ENCODE assay signal across 8 cellular contexts in the genomic region with DNA sequence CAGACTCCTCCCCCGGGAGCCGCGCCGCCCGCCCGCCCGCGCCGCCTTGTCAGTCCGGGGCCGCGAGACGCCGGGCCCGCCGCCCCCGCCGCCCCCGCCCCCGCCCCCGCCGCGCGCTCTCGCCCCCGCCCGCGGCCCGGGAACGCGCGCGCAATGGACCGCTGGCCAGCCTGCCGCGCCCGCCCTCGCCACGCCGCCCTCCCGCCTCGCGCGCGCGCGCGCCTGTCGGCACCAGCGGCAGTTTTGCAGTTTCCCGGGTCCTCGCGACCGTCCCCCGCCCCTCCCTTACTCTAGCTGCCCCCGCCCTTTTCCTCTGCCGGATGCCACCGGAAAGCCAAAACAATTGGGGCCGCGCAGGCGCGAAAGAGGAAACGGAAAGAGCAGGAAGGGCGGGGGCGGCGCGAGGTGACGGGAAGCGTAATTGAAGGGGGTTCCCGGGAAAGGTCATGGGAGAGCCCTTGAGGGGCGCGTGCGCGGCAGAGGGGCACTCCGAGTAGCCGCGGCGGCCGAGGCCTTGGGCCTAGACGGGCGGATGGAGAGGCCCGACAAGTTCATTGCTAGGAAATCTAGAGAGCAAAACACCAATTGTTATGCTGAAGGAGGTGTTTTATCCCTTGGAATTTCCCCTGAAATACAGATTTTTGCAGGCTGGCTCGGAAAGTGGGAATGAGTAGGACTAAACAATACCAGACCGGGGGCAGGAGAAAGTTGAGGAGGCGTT. TPM values are rescaled to one million over a fixed set of nuclear protein-coding genes. Genes with fewer than 3 reads are reported as not detected.
A peak's percentile ranks its signal among the peaks of the same experiment; 100 is the strongest.
DNase-seq lines count a peak whose midpoint lies in the region; ATAC-seq, FAIRE-seq and TF ChIP-seq lines count a peak whose summit lies in the region.

No MANE protein-coding gene starts in this region.

- H3K36me3 ChIP-seq in keratinocyte (ENCODE audit: control insufficient read depth in 2 of 2, extremely low read depth in 1 of 2, insufficient read depth in 2 of 2, low read length in 2 of 2) = no peaks in the 10 kb centered on the region

- no peak for FAIRE-seq in keratinocyte (lab: Jason Lieb, UNC)

- peak overlapping the region; percentile 51 to 86 (median 81) for H3K4me3 ChIP-seq in keratinocyte (ENCODE audit: control insufficient read depth in 2 of 3, extremely low read depth in 1 of 3, insufficient read depth in 2 of 3, low read depth in 1 of 3, low read length in 3 of 3)

- H3K27me3 ChIP-seq in keratinocyte (ENCODE audit: control insufficient read depth, extremely low read depth, insufficient read depth, low read length) = no peaks in the 10 kb centered on the region

- no peaks in the 10 kb centered on the region for H4K20me1 ChIP-seq in keratinocyte (ENCODE audit: control insufficient read depth, extremely low read depth, insufficient read depth, low read length)

- H3K9me1 ChIP-seq in keratinocyte (ENCODE audit: control insufficient read depth, extremely low read depth, insufficient read depth, low read length) = no peaks in the 10 kb centered on the region

- H2AFZ ChIP-seq in keratinocyte (ENCODE audit: control insufficient read depth, low read length) = peak overlapping the region; percentile 86

- H3K9ac ChIP-seq in keratinocyte (ENCODE audit: control insufficient read depth, extremely low read depth, insufficient read depth, low read length) = peak overlapping the region; percentile 97

- H3K9me3 Mint-ChIP-seq in central memory CD8-positive, alpha-beta T cell = no peaks in the 10 kb centered on the region

- no peaks in the 10 kb centered on the region for H3K9me3 ChIP-seq in keratinocyte (ENCODE audit: control insufficient read depth, low read depth, low read length)

- no peaks in the 10 kb centered on the region for H3K27me3 Mint-ChIP-seq in central memory CD8-positive, alpha-beta T cell

- dilution Hi-C loops in keratinocyte (cut with MboI; ENCODE audit: extremely low pct_ligation_motif_present, low sequenced_read_pairs) = no loop called here

- DNase-seq in AG09319 (ENCODE audit: extremely low read depth, low read depth) = peak; percentile 88
- peak; percentile 97 for DNase-seq in NCI-H345 (lab: John Stamatoyannopoulos, UW)
- DNase-seq in activated CD4-positive, CD25-positive, alpha-beta regulatory T cell treated with anti-CD3 and anti-CD28 coated beads, Interleukin-2, amount 50 U/mL, for 16 hours (ENCODE audit: low read depth, low spot score) = peak; percentile 95
- peak; percentile 92 to 96 for DNase-seq in central memory CD8-positive, alpha-beta T cell (ENCODE audit: low spot score in 2 of 2)
- DNase-seq in keratinocyte (ENCODE audit: low read depth, low spot score) = peak; percentile 69
- DNase-seq in stimulated activated CD4-positive, alpha-beta T cell treated with anti-CD3 and anti-CD28 coated beads, Interleukin-15, amount 100 ng/mL, for 1 hour (ENCODE audit: low read depth in 1 of 2, low spot score in 1 of 2) = peak; percentile 92 to 97

- peak overlapping the region; percentile 98 for H3K4me2 ChIP-seq in keratinocyte (ENCODE audit: control insufficient read depth, extremely low read depth, insufficient read depth, low read depth, low read length)

- H3K4me1 ChIP-seq in keratinocyte (ENCODE audit: control insufficient read depth, extremely low read depth, insufficient read depth, low read length) = peaks cover 26% of the 10 kb centered on the region

- peak overlapping the region; percentile 97 for H3K27ac Mint-ChIP-seq in central memory CD8-positive, alpha-beta T cell (ENCODE audit: low read depth)

- TF ChIP-seq CTCF in AG09319 (IDR thresholded peaks at IDR 0.05; ENCODE audit: low read depth, low read length) (no peak), keratinocyte (optimal IDR thresholded peaks at IDR 0.05 in 1 of 3, IDR thresholded peaks at IDR 0.05 in 1 of 3, conservative IDR thresholded peaks at IDR 0.05 in 1 of 3; ENCODE audit: extremely low read depth in 1 of 3, insufficient read depth in 2 of 3, low read length in 3 of 3) (no peak)

- H3K27ac ChIP-seq in keratinocyte (ENCODE audit: control insufficient read depth, insufficient read depth, low read length) = peak overlapping the region; percentile 99

- peaks cover 32% of the 10 kb centered on the region for H3K36me3 Mint-ChIP-seq in central memory CD8-positive, alpha-beta T cell (ENCODE audit: insufficient read depth)

- H3K4me1 Mint-ChIP-seq in central memory CD8-positive, alpha-beta T cell = peaks cover 46% of the 10 kb centered on the region

- peaks cover 41% of the 10 kb centered on the region for H3K79me2 ChIP-seq in keratinocyte (ENCODE audit: control insufficient read depth, insufficient read depth, low read length)

- peak; percentile 47 for ATAC-seq in GM19025 (IDR thresholded peaks at IDR 0.05; ENCODE audit: low read depth, unreplicated experiment)
- ATAC-seq in HG03280 (IDR thresholded peaks at IDR 0.05; ENCODE audit: unreplicated experiment) = peak; percentile 57
- ATAC-seq in central memory CD8-positive, alpha-beta T cell (replicated peaks; ENCODE audit: extremely low read depth, poor library complexity, severe bottlenecking) = peak; percentile 37

- H3K4me3 Mint-ChIP-seq in central memory CD8-positive, alpha-beta T cell = peak overlapping the region; percentile 98

RNA-seq across cellular contexts. Expression of gene KBTBD2, which starts 0.4 kb away (rescaled TPM):
- 17.8 to 28.2 TPM (median 21.4 TPM) in 3 replicates for polyA plus RNA-seq in keratinocyte
- polyA plus RNA-seq in keratinocyte (2011; ENCODE audit: low read depth) = 22.6 TPM
- 10.5 and 23.9 TPM in 2 replicates for polyA plus RNA-seq in keratinocyte (2011; cell fraction: cytosol; rRNA removed)
- polyA plus RNA-seq in keratinocyte (2011; cell fraction: nucleus; rRNA removed) = 23.4 and 30.3 TPM in 2 replicates
- 17.9 and 18.9 TPM in 2 replicates for polyA plus RNA-seq in keratinocyte (2012; ENCODE audit: low replicate concordance)
- 6.3 to 47.3 TPM (median 36.4 TPM) in 3 replicates for polyA minus RNA-seq in keratinocyte
- polyA minus RNA-seq in keratinocyte (2011; cell fraction: cytosol; rRNA and poly(A)+ RNA removed) = 14.4 TPM
- 21.9 and 34.9 TPM in 2 replicates for polyA minus RNA-seq in keratinocyte (2011; cell fraction: nucleus; rRNA and poly(A)+ RNA removed)

Comparison
In these comparisons a context has a peak if more than half of its experiments do, and no peak if none do; other contexts are left out.
1. Peak in every context shown above with its lines: DNase-seq, ATAC-seq, H3K4me3 ChIP-seq and H3K27ac ChIP-seq.